1 cellular context compared by ENCODE assay signal in the genomic region with DNA sequence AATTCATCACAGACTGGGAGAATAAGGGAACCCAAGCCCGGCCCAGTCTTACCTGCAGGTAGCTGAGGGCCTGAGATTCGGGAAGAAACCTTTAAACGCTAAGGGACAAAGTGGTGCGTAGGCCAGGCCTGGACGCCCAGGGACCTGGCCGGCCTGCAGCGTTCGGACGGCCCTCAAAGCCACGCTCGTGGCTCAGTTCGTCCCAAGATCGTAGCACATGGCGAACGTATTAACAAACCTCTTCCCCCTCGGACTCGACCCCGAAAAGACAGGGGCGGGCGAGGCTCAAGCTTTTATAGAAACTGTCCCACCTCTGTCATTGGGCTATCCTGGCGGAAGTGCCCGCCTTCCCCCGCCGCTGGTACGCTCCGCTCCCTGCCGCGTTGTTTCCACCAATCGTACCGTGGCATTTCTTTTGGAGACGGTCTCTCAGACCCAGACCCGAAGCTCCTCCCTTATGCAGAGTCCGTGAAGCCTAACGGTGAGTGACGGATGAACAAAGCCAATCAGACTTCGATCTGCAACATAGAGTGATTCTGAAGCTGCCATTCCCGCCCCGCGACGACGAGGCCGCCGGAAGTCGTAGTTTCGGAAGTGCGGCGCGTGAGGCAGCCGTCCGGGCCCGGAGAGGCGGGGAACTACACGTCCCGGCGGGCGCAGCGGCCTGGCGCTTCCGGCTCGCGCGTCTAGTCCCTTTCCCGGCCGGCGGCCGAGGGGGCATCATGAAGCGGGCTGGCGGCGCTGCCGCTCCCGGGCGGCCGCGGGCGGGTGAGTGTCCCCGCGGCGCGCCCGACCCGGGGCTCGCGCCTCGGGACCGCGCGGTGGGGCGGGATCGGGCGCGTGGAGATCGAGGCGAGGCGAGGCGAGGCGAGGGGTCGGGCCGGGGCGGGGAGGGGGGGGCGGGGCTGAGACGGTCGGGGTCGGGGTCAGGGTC.
A peak's percentile ranks its signal among the peaks of the same experiment; 100 is the strongest.
TF ChIP-seq lines count a peak whose summit lies in the region.

A gene (plus strand): TSS at position 692 of the 934 bp plus-strand sequence. CDS start 8,139 bp downstream, outside the sequence.

TF ChIP-seq in HEK293, 187 proteins besides CTCF, POLR2A, EP300 and RAD21 (continued from another document and continues in another):
- TF ChIP-seq ZNF138 (tag by site-specific recombination; IDR thresholded peaks at IDR 0.05; ENCODE audit: borderline replicate concordance): no peak
- no peak for TF ChIP-seq GLI4 (tag by site-specific recombination; IDR thresholded peaks at IDR 0.05)
- peak; percentile 30; the same call in 1 of the 2 replicates for TF ChIP-seq ZNF623 (tag by site-specific recombination; IDR thresholded peaks at IDR 0.05)
- TF ChIP-seq KLF16 (tag by site-specific recombination; IDR thresholded peaks at IDR 0.05): peak; percentile 81
- peak; percentile 53 for TF ChIP-seq ZBTB17 (tag by site-specific recombination; IDR thresholded peaks at IDR 0.05)
- TF ChIP-seq PRDM1 (tag by site-specific recombination; IDR thresholded peaks at IDR 0.05): no peak
- TF ChIP-seq, protein P1, sequence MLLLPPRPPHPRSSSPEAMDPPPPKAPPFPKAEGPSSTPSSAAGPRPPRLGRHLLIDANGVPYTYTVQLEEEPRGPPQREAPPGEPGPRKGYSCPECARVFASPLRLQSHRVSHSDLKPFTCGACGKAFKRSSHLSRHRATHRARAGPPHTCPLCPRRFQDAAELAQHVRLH (tag by site-specific recombination; IDR thresholded peaks at IDR 0.05): peak; percentile 71; the same call in 1 of the 2 replicates
- TF ChIP-seq ZNF629 (tag by site-specific recombination; IDR thresholded peaks at IDR 0.05): peak; percentile 32; the same call in 1 of the 2 replicates
- TF ChIP-seq ZNF791 (tag by site-specific recombination; IDR thresholded peaks at IDR 0.05): no peak
- no peak for TF ChIP-seq ZNF626 (tag by site-specific recombination; IDR thresholded peaks at IDR 0.05)
- TF ChIP-seq ZNF843 (tag by site-specific recombination; IDR thresholded peaks at IDR 0.05): peak; percentile 27; the same call in 1 of the 2 replicates
- peak; percentile 49 for TF ChIP-seq ZFHX2 (tag by site-specific recombination; conservative IDR thresholded peaks at IDR 0.05)
- TF ChIP-seq ZNF544 (tag by site-specific recombination; IDR thresholded peaks at IDR 0.05): no peak
- TF ChIP-seq ZNF184 (tag by site-specific recombination; IDR thresholded peaks at IDR 0.05): 0 out of 2 replicates have a peak, but pooled peaks have one; percentile 21
- TF ChIP-seq, protein P2, sequence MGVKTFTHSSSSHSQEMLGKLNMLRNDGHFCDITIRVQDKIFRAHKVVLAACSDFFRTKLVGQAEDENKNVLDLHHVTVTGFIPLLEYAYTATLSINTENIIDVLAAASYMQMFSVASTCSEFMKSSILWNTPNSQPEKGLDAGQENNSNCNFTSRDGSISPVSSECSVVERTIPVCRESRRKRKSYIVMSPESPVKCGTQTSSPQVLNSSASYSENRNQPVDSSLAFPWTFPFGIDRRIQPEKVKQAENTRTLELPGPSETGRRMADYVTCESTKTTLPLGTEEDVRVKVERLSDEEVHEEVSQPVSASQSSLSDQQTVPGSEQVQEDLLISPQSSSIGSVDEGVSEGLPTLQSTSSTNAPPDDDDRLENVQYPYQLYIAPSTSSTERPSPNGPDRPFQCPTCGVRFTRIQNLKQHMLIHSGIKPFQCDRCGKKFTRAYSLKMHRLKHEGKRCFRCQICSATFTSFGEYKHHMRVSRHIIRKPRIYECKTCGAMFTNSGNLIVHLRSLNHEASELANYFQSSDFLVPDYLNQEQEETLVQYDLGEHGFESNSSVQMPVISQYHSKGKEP (tag by site-specific recombination; IDR thresholded peaks at IDR 0.05): no peak
- TF ChIP-seq, protein P3, sequence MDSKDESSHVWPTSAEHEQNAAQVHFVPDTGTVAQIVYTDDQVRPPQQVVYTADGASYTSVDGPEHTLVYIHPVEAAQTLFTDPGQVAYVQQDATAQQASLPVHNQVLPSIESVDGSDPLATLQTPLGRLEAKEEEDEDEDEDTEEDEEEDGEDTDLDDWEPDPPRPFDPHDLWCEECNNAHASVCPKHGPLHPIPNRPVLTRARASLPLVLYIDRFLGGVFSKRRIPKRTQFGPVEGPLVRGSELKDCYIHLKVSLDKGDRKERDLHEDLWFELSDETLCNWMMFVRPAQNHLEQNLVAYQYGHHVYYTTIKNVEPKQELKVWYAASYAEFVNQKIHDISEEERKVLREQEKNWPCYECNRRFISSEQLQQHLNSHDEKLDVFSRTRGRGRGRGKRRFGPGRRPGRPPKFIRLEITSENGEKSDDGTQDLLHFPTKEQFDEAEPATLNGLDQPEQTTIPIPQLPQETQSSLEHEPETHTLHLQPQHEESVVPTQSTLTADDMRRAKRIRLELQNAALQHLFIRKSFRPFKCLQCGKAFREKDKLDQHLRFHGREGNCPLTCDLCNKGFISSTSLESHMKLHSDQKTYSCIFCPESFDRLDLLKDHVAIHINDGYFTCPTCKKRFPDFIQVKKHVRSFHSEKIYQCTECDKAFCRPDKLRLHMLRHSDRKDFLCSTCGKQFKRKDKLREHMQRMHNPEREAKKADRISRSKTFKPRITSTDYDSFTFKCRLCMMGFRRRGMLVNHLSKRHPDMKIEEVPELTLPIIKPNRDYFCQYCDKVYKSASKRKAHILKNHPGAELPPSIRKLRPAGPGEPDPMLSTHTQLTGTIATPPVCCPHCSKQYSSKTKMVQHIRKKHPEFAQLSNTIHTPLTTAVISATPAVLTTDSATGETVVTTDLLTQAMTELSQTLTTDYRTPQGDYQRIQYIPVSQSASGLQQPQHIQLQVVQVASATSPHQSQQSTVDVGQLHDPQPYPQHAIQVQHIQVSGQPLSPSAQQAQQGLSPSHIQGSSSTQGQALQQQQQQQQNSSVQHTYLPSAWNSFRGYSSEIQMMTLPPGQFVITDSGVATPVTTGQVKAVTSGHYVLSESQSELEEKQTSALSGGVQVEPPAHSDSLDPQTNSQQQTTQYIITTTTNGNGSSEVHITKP (tag by site-specific recombination; IDR thresholded peaks at IDR 0.05): peak; percentile 86
- 0 out of 2 replicates have a peak, but pooled peaks have one; percentile 47 for TF ChIP-seq YY2 (tag by site-specific recombination; IDR thresholded peaks at IDR 0.05)
- TF ChIP-seq, protein P4, sequence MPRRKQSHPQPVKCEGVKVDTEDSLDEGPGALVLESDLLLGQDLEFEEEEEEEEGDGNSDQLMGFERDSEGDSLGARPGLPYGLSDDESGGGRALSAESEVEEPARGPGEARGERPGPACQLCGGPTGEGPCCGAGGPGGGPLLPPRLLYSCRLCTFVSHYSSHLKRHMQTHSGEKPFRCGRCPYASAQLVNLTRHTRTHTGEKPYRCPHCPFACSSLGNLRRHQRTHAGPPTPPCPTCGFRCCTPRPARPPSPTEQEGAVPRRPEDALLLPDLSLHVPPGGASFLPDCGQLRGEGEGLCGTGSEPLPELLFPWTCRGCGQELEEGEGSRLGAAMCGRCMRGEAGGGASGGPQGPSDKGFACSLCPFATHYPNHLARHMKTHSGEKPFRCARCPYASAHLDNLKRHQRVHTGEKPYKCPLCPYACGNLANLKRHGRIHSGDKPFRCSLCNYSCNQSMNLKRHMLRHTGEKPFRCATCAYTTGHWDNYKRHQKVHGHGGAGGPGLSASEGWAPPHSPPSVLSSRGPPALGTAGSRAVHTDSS (tag by site-specific recombination; IDR thresholded peaks at IDR 0.05): peak; percentile 40
- TF ChIP-seq ZNF558 (tag by site-specific recombination; IDR thresholded peaks at IDR 0.05): no peak
- TF ChIP-seq, protein P5, sequence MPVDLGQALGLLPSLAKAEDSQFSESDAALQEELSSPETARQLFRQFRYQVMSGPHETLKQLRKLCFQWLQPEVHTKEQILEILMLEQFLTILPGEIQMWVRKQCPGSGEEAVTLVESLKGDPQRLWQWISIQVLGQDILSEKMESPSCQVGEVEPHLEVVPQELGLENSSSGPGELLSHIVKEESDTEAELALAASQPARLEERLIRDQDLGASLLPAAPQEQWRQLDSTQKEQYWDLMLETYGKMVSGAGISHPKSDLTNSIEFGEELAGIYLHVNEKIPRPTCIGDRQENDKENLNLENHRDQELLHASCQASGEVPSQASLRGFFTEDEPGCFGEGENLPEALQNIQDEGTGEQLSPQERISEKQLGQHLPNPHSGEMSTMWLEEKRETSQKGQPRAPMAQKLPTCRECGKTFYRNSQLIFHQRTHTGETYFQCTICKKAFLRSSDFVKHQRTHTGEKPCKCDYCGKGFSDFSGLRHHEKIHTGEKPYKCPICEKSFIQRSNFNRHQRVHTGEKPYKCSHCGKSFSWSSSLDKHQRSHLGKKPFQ (tag by site-specific recombination; IDR thresholded peaks at IDR 0.05): no peak
- TF ChIP-seq ZNF341 (tag by site-specific recombination; IDR thresholded peaks at IDR 0.05; ENCODE audit: low read depth): peak; percentile 53
- no peak for TF ChIP-seq ZNF416 (tag by site-specific recombination; IDR thresholded peaks at IDR 0.05)
- no peak for TF ChIP-seq ZNF624 (tag by site-specific recombination; IDR thresholded peaks at IDR 0.05)
- 0 out of 2 replicates have a peak, but pooled peaks have one; percentile 40 for TF ChIP-seq ZNF324 (tag by site-specific recombination; IDR thresholded peaks at IDR 0.05)
- no peak for TF ChIP-seq ZFP3 (tag by site-specific recombination; IDR thresholded peaks at IDR 0.05; ENCODE audit: low read depth)
- TF ChIP-seq, protein P6, sequence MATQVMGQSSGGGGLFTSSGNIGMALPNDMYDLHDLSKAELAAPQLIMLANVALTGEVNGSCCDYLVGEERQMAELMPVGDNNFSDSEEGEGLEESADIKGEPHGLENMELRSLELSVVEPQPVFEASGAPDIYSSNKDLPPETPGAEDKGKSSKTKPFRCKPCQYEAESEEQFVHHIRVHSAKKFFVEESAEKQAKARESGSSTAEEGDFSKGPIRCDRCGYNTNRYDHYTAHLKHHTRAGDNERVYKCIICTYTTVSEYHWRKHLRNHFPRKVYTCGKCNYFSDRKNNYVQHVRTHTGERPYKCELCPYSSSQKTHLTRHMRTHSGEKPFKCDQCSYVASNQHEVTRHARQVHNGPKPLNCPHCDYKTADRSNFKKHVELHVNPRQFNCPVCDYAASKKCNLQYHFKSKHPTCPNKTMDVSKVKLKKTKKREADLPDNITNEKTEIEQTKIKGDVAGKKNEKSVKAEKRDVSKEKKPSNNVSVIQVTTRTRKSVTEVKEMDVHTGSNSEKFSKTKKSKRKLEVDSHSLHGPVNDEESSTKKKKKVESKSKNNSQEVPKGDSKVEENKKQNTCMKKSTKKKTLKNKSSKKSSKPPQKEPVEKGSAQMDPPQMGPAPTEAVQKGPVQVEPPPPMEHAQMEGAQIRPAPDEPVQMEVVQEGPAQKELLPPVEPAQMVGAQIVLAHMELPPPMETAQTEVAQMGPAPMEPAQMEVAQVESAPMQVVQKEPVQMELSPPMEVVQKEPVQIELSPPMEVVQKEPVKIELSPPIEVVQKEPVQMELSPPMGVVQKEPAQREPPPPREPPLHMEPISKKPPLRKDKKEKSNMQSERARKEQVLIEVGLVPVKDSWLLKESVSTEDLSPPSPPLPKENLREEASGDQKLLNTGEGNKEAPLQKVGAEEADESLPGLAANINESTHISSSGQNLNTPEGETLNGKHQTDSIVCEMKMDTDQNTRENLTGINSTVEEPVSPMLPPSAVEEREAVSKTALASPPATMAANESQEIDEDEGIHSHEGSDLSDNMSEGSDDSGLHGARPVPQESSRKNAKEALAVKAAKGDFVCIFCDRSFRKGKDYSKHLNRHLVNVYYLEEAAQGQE (tag by site-specific recombination; IDR thresholded peaks at IDR 0.05): peak; percentile 0; the same call in 1 of the 2 replicates
- TF ChIP-seq ZNF792 (tag by site-specific recombination; IDR thresholded peaks at IDR 0.05): no peak
- no peak for TF ChIP-seq ZNF747 (tag by site-specific recombination; IDR thresholded peaks at IDR 0.05)
- TF ChIP-seq ZEB2 (tag by site-specific recombination; IDR thresholded peaks at IDR 0.05): 0 out of 2 replicates have a peak, but pooled peaks have one; percentile 50
- no peak for TF ChIP-seq ZNF335 (tag by site-specific recombination; conservative IDR thresholded peaks at IDR 0.05)
- TF ChIP-seq ZBTB7A (tag by site-specific recombination; IDR thresholded peaks at IDR 0.05; ENCODE audit: low read depth): 0 out of 2 replicates have a peak, but pooled peaks have one; percentile 55
- TF ChIP-seq ZNF350 (tag by site-specific recombination; IDR thresholded peaks at IDR 0.05): no peak
- no peak for TF ChIP-seq SCRT1 (tag by site-specific recombination; IDR thresholded peaks at IDR 0.05; ENCODE audit: borderline replicate concordance)
- TF ChIP-seq ZFP37 (tag by site-specific recombination; IDR thresholded peaks at IDR 0.05): peak; percentile 78
- no peak for TF ChIP-seq OSR2 (tag by site-specific recombination; IDR thresholded peaks at IDR 0.05)
- TF ChIP-seq, protein P7, sequence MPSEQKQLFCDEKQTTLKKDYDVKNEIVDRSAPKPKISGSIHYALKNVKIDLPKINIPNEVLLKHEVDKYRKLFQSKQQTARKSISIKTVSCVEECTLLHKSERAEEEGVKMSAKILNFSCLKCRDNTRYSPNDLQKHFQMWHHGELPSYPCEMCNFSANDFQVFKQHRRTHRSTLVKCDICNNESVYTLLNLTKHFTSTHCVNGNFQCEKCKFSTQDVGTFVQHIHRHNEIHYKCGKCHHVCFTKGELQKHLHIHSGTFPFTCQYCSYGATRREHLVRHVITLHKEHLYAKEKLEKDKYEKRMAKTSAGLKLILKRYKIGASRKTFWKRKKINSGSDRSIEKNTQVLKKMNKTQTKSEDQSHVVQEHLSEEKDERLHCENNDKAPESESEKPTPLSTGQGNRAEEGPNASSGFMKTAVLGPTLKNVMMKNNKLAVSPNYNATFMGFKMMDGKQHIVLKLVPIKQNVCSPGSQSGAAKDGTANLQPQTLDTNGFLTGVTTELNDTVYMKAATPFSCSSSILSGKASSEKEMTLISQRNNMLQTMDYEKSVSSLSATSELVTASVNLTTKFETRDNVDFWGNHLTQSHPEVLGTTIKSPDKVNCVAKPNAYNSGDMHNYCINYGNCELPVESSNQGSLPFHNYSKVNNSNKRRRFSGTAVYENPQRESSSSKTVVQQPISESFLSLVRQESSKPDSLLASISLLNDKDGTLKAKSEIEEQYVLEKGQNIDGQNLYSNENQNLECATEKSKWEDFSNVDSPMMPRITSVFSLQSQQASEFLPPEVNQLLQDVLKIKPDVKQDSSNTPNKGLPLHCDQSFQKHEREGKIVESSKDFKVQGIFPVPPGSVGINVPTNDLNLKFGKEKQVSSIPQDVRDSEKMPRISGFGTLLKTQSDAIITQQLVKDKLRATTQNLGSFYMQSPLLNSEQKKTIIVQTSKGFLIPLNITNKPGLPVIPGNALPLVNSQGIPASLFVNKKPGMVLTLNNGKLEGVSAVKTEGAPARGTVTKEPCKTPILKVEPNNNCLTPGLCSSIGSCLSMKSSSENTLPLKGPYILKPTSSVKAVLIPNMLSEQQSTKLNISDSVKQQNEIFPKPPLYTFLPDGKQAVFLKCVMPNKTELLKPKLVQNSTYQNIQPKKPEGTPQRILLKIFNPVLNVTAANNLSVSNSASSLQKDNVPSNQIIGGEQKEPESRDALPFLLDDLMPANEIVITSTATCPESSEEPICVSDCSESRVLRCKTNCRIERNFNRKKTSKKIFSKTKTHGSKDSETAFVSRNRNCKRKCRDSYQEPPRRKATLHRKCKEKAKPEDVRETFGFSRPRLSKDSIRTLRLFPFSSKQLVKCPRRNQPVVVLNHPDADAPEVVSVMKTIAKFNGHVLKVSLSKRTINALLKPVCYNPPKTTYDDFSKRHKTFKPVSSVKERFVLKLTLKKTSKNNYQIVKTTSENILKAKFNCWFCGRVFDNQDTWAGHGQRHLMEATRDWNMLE (tag by site-specific recombination; conservative IDR thresholded peaks at IDR 0.05; ENCODE audit: low read depth): no peak
- TF ChIP-seq ZNF140 (tag by site-specific recombination; IDR thresholded peaks at IDR 0.05): no peak
- peak; percentile 94 for TF ChIP-seq ZXDB (tag by site-specific recombination; IDR thresholded peaks at IDR 0.05)
- TF ChIP-seq ZNF221 (tag by site-specific recombination; IDR thresholded peaks at IDR 0.05; ENCODE audit: borderline replicate concordance): no peak
- TF ChIP-seq GLIS2 (tag by site-specific recombination; IDR thresholded peaks at IDR 0.05): no peak
- no peak for TF ChIP-seq ZSCAN16 (tag by site-specific recombination; IDR thresholded peaks at IDR 0.05)
- TF ChIP-seq ZNF670 (tag by site-specific recombination; IDR thresholded peaks at IDR 0.05; ENCODE audit: low read depth): no peak
- peak; percentile 41 for TF ChIP-seq ZBTB48 (tag by site-specific recombination; IDR thresholded peaks at IDR 0.05)
